In genomic region chr9:29214162-29214520, GRCh38 we compare ENCODE assay signal across 8 cellular contexts. TPM values are rescaled to one million over a fixed set of nuclear protein-coding genes. Genes with fewer than 3 reads are reported as not detected.
DNase-seq lines count a peak whose midpoint lies in the region; ATAC-seq and TF ChIP-seq lines count a peak whose summit lies in the region.

No MANE protein-coding gene starts in this region.

- H3K4me1 Mint-ChIP-seq in natural killer cell, result peaks cover 16 to 44% of the 10 kb centered on the region in 2 donors

- peaks cover 0 to 2% of the 10 kb centered on the region in 2 donors for H3K9me3 Mint-ChIP-seq in natural killer cell

- peaks cover 6 to 20% of the 10 kb centered on the region in 2 donors for H3K27me3 Mint-ChIP-seq in natural killer cell (ENCODE audit: low read depth in 2 of 2)

- TF ChIP-seq CTCF in GM13976 (IDR thresholded peaks at IDR 0.05; ENCODE audit: borderline replicate concordance, control extremely low read depth, extremely low read depth, insufficient read depth, missing control alignments) (no peak), choroid plexus epithelial cell (conservative IDR thresholded peaks at IDR 0.05; ENCODE audit: low read depth, low read length) (no peak), natural killer cell (IDR thresholded peaks at IDR 0.05) (no peak)

- peak overlapping the region; percentile 92 for H3K4me3 Mint-ChIP-seq in natural killer cell

- no peak for ATAC-seq in natural killer cell
- no peak for ATAC-seq in GM21619 (IDR thresholded peaks at IDR 0.05; ENCODE audit: unreplicated experiment)

- H3K4me3 ChIP-seq in choroid plexus epithelial cell (ENCODE audit: low read depth, low read length), result peak overlapping the region; percentile 49

- H3K36me3 Mint-ChIP-seq in natural killer cell, result peaks cover 5% of the 10 kb centered on the region

- peak overlapping the region in 1 of 2 donors; percentile 90 for H3K27ac Mint-ChIP-seq in natural killer cell

- in situ Hi-C loops in GM13976 (cut with MboI; ENCODE audit: low sequenced_read_pairs, unreplicated experiment), result no loop called here

- intact Hi-C loops in natural killer cell (cut with micrococcal nuclease), result loop anchor here (5.0 to 10.0 kb wide), 2 partner anchors 223 to 439 kb away; no protein-coding TSS in a partner anchor

- DNase-seq in GM13976 (ENCODE audit: low spot score) (peak; percentile 13), NCI-H2227 treated with DMSO at 0.1 percent for 48 hours (lab: John Stamatoyannopoulos, UW) (peak; percentile 6), choroid plexus epithelial cell (ENCODE audit: low read depth) (peak; percentile 28), natural killer cell (no peak), AG08395 (ENCODE audit: low spot score) (no peak), cerebellar cortex (ENCODE audit: low spot score) (no peak)
- DNase-seq in stimulated activated CD4-positive, alpha-beta T cell treated with anti-CD3 and anti-CD28 coated beads, Interleukin-12 subunit alpha, Interleukin-12 subunit beta, amount 100 ng/mL, for 4 hours, result no peak

RNA-seq across cellular contexts. Expression of gene LINGO2, which starts 0.7 kb away (rescaled TPM):
- 10 to 100 TPM in 1 of 3 donors, 1 to 10 TPM in 2; 8.2 to 15.7 (median 9.1) TPM for total RNA-seq in natural killer cell

Comparison
In these comparisons a context has a peak if more than half of its experiments do, and no peak if none do; other contexts are left out.
1. DNase-seq: peak in GM13976 (single experiment), NCI-H2227 treated with DMSO at 0.1 percent for 48 hours (single experiment) and choroid plexus epithelial cell (single experiment); none in natural killer cell (single experiment), AG08395 (single experiment), cerebellar cortex (single experiment) and stimulated activated CD4-positive, alpha-beta T cell treated with anti-CD3 and anti-CD28 coated beads, Interleukin-12 subunit alpha, Interleukin-12 subunit beta, amount 100 ng/mL, for 4 hours (single experiment).